In genomic region chr2:166959556-166959955, GRCh38 we compare ENCODE assay signal across 15 cellular contexts.
DNase-seq lines count a peak whose midpoint lies in the region; ATAC-seq and TF ChIP-seq lines count a peak whose summit lies in the region.
"Had no signal": no experiment of that assay in that cellular context is flagged by ENCODE, and none has a peak within 500 bp of the region (broad histone marks: within the 10 kb centered on the region; RNA-seq: fewer than 3 reads in every experiment).

No MANE protein-coding gene starts in this region.

- H3K79me2 ChIP-seq in GM23338 (replicated peaks; ENCODE audit: insufficient read depth): no peaks in the 10 kb centered on the region

- H3K4me2 ChIP-seq in GM23338: 0 out of 2 replicates have a peak overlapping the region, but pooled peaks have one; percentile 11

- DNase-seq in GM23338 (ENCODE audit: low spot score): no peak
- DNase-seq in SK-MEL-5 (ENCODE audit: low read depth, low spot score): peak; percentile 60
- DNase-seq in foreskin melanocyte: peak; percentile 84
- DNase-seq in dedifferentiated amniotic fluid mesenchymal stem cell (ENCODE audit: extremely low spot score): no peak
- DNase-seq in activated gamma-delta T cell treated with Interleukin-2 at 50 U/mL for 16 hours: no peak
- DNase-seq: BE2C; CD4-positive, alpha-beta memory T cell; COR-L47; DND-41; GDM1 had no signal

- no peak overlapping the region; the same call in none of the 2 replicates for H3K27ac Mint-ChIP-seq in GM23338
- H3K27ac Mint-ChIP-seq: CD4-positive, alpha-beta memory T cell had no signal

- H3K4me1 Mint-ChIP-seq in GM23338: peaks cover 41% of the 10 kb centered on the region

- H2AFZ ChIP-seq in GM23338: no peak overlapping the region

- H3K27me3 ChIP-seq in GM23338 (ENCODE audit: insufficient read depth): no peaks in the 10 kb centered on the region
- H3K27me3 ChIP-seq: BE2C had no signal

- H3K27me3 Mint-ChIP-seq in GM23338 (ENCODE audit: insufficient read depth, low read depth, poor library complexity): no peaks in the 10 kb centered on the region
- H3K27me3 Mint-ChIP-seq: CD4-positive, alpha-beta memory T cell had no signal

- no peak overlapping the region for H3K4me3 Mint-ChIP-seq in GM23338
- H3K4me3 Mint-ChIP-seq: CD4-positive, alpha-beta memory T cell had no signal

- no peaks in the 10 kb centered on the region for H4K20me1 ChIP-seq in GM23338 (replicated peaks; ENCODE audit: insufficient read depth)

- H3K9me2 ChIP-seq in GM23338 (ENCODE audit: insufficient read depth): no peaks in the 10 kb centered on the region; the same call in 1 of the 2 replicates

- in situ Hi-C loops in SK-MEL-5 (cut with HindIII; ENCODE audit: low pct_unique_long_range_greater_than_20kb, low sequenced_read_pairs): no loop called here

- no peaks in the 10 kb centered on the region for H3K36me3 ChIP-seq in GM23338 (ENCODE audit: insufficient read depth)
- H3K36me3 ChIP-seq: BE2C, HAP-1 had no signal

- no peaks in the 10 kb centered on the region for H3K36me3 Mint-ChIP-seq in GM23338 (ENCODE audit: low read depth)
- H3K36me3 Mint-ChIP-seq: CD4-positive, alpha-beta memory T cell had no signal

- H3K4me3 ChIP-seq in GM23338: no peak overlapping the region
- H3K4me3 ChIP-seq: HAP-1 had no signal

- TF ChIP-seq CTCF in GM23338 (conservative IDR thresholded peaks at IDR 0.05; ENCODE audit: low read depth in 2 of 2): no peak

- peaks cover 42% of the 10 kb centered on the region for H3K4me1 ChIP-seq in GM23338 (ENCODE audit: insufficient read depth)
- H3K4me1 ChIP-seq: BE2C had no signal

- no peak for ATAC-seq in GM23338
- ATAC-seq in HG03196 (IDR thresholded peaks at IDR 0.05; ENCODE audit: unreplicated experiment): no peak
- ATAC-seq in HG03045 (IDR thresholded peaks at IDR 0.05; ENCODE audit: unreplicated experiment): no peak

- H3F3A ChIP-seq in GM23338 (replicated peaks; ENCODE audit: low read depth): no peaks in the 10 kb centered on the region

- H3K9me3 Mint-ChIP-seq in GM23338: no peaks in the 10 kb centered on the region

- no peak overlapping the region for H3K27ac ChIP-seq in GM23338 (ENCODE audit: low read depth)
- H3K27ac ChIP-seq: C4-2B, HL-60 had no signal

TF ChIP-seq in GM23338, 12 proteins besides CTCF, POLR2A, EP300 and RAD21:
- no peak for TF ChIP-seq EZH2phosphoT487 (IDR thresholded peaks at IDR 0.05; ENCODE audit: unreplicated experiment)
- no peak for TF ChIP-seq JUNB (IDR thresholded peaks at IDR 0.05; ENCODE audit: unreplicated experiment)
- no peak for TF ChIP-seq ZNF331 (CRISPR knock-in tag; IDR thresholded peaks at IDR 0.05; ENCODE audit: low read depth)
- no peak for TF ChIP-seq NANOG (IDR thresholded peaks at IDR 0.05; ENCODE audit: borderline replicate concordance)
- no peak for TF ChIP-seq CREB1 (CRISPR knock-in tag; IDR thresholded peaks at IDR 0.05; ENCODE audit: low read depth)
- no peak for TF ChIP-seq POLR2AphosphoS5 (IDR thresholded peaks at IDR 0.05; ENCODE audit: low read depth)

Comparison
In these comparisons a context has a peak if more than half of its experiments do, and no peak if none do; other contexts are left out.
1. DNase-seq: peak in SK-MEL-5 (single experiment) and foreskin melanocyte (single experiment); none in GM23338 (single experiment), dedifferentiated amniotic fluid mesenchymal stem cell (single experiment) and activated gamma-delta T cell treated with Interleukin-2 at 50 U/mL for 16 hours (single experiment).